8 cellular contexts compared by ENCODE assay signal in the genomic region with DNA sequence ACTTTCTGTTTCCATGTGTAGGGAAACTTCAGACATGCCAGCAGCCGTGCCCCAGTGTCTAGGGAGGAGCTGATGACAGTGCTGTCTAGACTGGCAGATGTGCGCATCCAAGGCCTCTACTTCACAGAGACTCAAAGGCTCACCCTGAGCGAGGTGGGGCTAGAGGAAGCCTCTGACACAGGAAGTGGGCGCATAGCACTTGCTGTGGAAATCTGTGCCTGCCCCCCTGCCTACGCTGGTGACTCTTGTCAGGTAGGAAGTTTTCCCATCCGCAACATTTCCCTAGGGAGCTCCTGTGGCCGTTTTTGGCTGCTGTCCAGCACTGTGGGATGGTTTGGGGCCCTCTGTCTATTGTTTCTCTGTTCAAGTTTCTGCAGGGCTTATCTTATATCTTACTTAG.
DNase-seq lines count a peak whose midpoint lies in the region; ATAC-seq, FAIRE-seq and TF ChIP-seq lines count a peak whose summit lies in the region.

No MANE protein-coding gene starts in this region.

- peak; percentile 25 for DNase-seq in GM12891 (ENCODE audit: insufficient read length, low spot score)
- peak; percentile 81 for DNase-seq in activated effector memory CD4-positive, alpha-beta T cell treated with anti-CD3 and anti-CD28 coated beads, Interleukin-2, amount 50 U/mL, for 16 hours
- peak; percentile 24 for DNase-seq in nephron progenitor cell
- DNase-seq in GOT3 (lab: John Stamatoyannopoulos, UW): no peak
- no peak for DNase-seq in gastrocnemius medialis
- no peak for DNase-seq in aorta

- TF ChIP-seq POLR2A in GM12891 (IDR thresholded peaks at IDR 0.05; ENCODE audit: low read depth, low read length): no peak
- TF ChIP-seq POLR2A in gastrocnemius medialis (IDR thresholded peaks at IDR 0.05): no peak

- H3K9me3 Mint-ChIP-seq in nephron progenitor cell: no peaks in the 10 kb centered on the region

- in situ Hi-C loops in gastrocnemius medialis (cut with MboI; ENCODE audit: low sequenced_read_pairs in 4 of 4): no loop called here

- no peaks in the 10 kb centered on the region for H3K36me3 Mint-ChIP-seq in nephron progenitor cell (ENCODE audit: low read depth)

- 73 to 74% methylated on average over 7 of the region's 7 CpGs for WGBS in aorta, 2 donors

- no peak overlapping the region for H3K4me3 Mint-ChIP-seq in nephron progenitor cell

- H3K27ac ChIP-seq in gastrocnemius medialis (no peak overlapping the region), aorta (ENCODE audit: low read depth in 1 of 2, low read length in 2 of 2) (no peak overlapping the region)

- H3K9me3 ChIP-seq in gastrocnemius medialis (no peaks in the 10 kb centered on the region), aorta (ENCODE audit: control insufficient read depth, low read length) (no peaks in the 10 kb centered on the region)

- intact Hi-C loops in gastrocnemius medialis (cut with DNase I; ENCODE audit: low total_unique reads): no loop called here
- intact Hi-C loops in aorta (cut with DNase I): no loop called here

- FAIRE-seq in GM12891 (lab: Jason Lieb, UNC): peak; percentile 95

- peaks cover 32% of the 10 kb centered on the region for H3K27me3 Mint-ChIP-seq in nephron progenitor cell (ENCODE audit: low read depth, poor library complexity)

- H3K27ac Mint-ChIP-seq in nephron progenitor cell: no peak overlapping the region

- H3K4me3 ChIP-seq in gastrocnemius medialis (no peak overlapping the region), aorta (ENCODE audit: low read length in 2 of 2) (no peak overlapping the region)

- H3K36me3 ChIP-seq in gastrocnemius medialis: no peaks in the 10 kb centered on the region
- H3K36me3 ChIP-seq in aorta (ENCODE audit: control insufficient read depth in 1 of 2, insufficient read depth in 2 of 2, low read length in 1 of 2): no peaks in the 10 kb centered on the region

- TF ChIP-seq CTCF in nephron progenitor cell (IDR thresholded peaks at IDR 0.05) (no peak), gastrocnemius medialis (IDR thresholded peaks at IDR 0.05 in 4 of 5, conservative IDR thresholded peaks at IDR 0.05 in 1 of 5) (no peak)

- H3K27me3 ChIP-seq in gastrocnemius medialis (no peaks in the 10 kb centered on the region), aorta (ENCODE audit: control insufficient read depth in 1 of 2, insufficient read depth in 2 of 2, low read length in 1 of 2) (no peaks in the 10 kb centered on the region)

- no peaks in the 10 kb centered on the region for H3K4me1 ChIP-seq in gastrocnemius medialis
- H3K4me1 ChIP-seq in aorta (ENCODE audit: control insufficient read depth in 1 of 2, insufficient read depth in 2 of 2, low read length in 2 of 2): no peaks in the 10 kb centered on the region

- H3K4me1 Mint-ChIP-seq in nephron progenitor cell: peaks cover 24% of the 10 kb centered on the region

- ATAC-seq in HG02885 (IDR thresholded peaks at IDR 0.05; ENCODE audit: poor library complexity, unreplicated experiment) (peak; percentile 64), gastrocnemius medialis (no peak), aorta (ENCODE audit: low FRiP score) (no peak)

TF ChIP-seq in GM12891, 5 proteins besides CTCF, POLR2A, EP300 and RAD21:
- TF ChIP-seq TAF1 (IDR thresholded peaks at IDR 0.05; ENCODE audit: low read depth, low read length): no peak
- TF ChIP-seq SPI1 (IDR thresholded peaks at IDR 0.05; ENCODE audit: low read depth, low read length): peak; percentile 40
- TF ChIP-seq POU2F2 (IDR thresholded peaks at IDR 0.05; ENCODE audit: low read depth, low read length): no peak

TF ChIP-seq in PFSK-1, 5 proteins besides CTCF, POLR2A, EP300 and RAD21:
- TF ChIP-seq TAF1 (IDR thresholded peaks at IDR 0.05; ENCODE audit: borderline replicate concordance, insufficient read depth, low read length): no peak
- TF ChIP-seq REST (IDR thresholded peaks at IDR 0.05; ENCODE audit: insufficient read depth in 1 of 2, low read depth in 2 of 2, low read length in 2 of 2): peak; percentile 6 to 74; a peak in 1 of 4 replicates

Comparison
In these comparisons a context has a peak if more than half of its experiments do, and no peak if none do; other contexts are left out.
1. DNase-seq: peak in GM12891 (single experiment), activated effector memory CD4-positive, alpha-beta T cell treated with anti-CD3 and anti-CD28 coated beads, Interleukin-2, amount 50 U/mL, for 16 hours (single experiment) and nephron progenitor cell (single experiment); none in GOT3 (single experiment), gastrocnemius medialis (0 of 2) and aorta (0 of 2).